Comparison of ENCODE assay signal across 31 cellular contexts in the genomic region with DNA sequence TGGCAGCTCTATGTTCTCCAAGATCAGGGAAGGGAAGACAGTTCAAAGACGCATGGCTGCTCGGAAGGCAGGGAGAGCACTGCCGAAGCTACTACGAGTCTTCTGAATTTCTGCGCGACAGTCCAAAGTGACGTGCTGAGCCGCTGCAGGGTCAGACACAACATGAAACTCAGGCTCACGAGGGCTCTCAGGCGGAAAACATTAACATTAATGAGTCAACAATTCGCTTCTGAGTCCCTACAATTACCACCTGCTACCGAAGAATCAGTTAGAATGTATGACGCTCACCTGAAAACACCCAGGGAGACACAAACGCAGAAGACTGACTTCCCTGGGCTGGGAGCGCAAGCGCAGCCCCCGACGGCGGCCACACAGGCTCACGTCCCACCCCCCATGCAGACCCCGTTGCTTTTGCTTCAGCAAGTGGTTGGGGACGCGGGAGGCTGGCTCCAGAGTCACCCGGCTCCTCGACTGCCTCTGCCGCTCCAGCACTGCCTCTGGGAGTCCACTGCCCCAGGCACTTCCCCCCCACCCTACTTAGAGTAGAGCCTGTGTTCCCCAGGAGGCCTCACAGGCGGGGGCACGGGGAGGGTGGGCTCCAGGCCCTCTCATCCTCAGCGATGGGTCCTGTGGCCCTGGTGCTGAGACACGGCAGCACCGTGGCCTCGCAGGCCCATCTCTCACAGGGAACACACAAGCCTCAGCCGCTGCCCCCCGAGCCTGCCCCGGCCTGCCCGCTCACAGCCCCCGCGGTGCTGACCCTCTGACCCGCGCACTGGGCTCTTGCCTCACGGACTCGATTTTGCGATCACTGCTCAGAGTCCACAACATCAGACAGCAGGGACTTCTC. TPM values are rescaled to one million over a fixed set of nuclear protein-coding genes. Genes with fewer than 3 reads are reported as not detected.
DNase-seq lines count a peak whose midpoint lies in the region; ATAC-seq lines count a peak whose summit lies in the region.
"Had no signal": no experiment of that assay in that cellular context is flagged by ENCODE, and none has a peak within 500 bp of the region (broad histone marks: within the 10 kb centered on the region; RNA-seq: fewer than 3 reads in every experiment).

No MANE protein-coding gene starts in this region.

- peaks cover 6% of the 10 kb centered on the region for H3K36me3 ChIP-seq in NT2/D1 (ENCODE audit: insufficient read depth, insufficient read length, low read length)
- peaks cover 0 to 5% of the 10 kb centered on the region in 2 donors for H3K36me3 ChIP-seq in aorta (ENCODE audit: control insufficient read depth in 1 of 2, insufficient read depth in 2 of 2, low read length in 1 of 2)
- H3K36me3 ChIP-seq: HAP-1, uterus had no signal

- intact Hi-C loops in aorta (cut with DNase I): no loop called here

- POLR2A ChIA-PET in activated CD4-positive, alpha-beta T cell treated with anti-CD3 and anti-CD28 coated beads, Interleukin-2, amount 10 ng/mL, durations not matched to agents 7 days and 5 days (lab: Charles Lee): no interaction called here

- peaks cover 2% of the 10 kb centered on the region for H3K36me3 Mint-ChIP-seq in activated CD4-positive, alpha-beta T cell treated with anti-CD3 and anti-CD28 coated beads, Interleukin-2, amount 10 ng/mL, durations not matched to agents 7 days and 5 days (ENCODE audit: low read depth)

- H3K9ac ChIP-seq in NT2/D1 (ENCODE audit: insufficient read length, low read depth): peak overlapping the region; percentile 16

- H3K9me3 ChIP-seq in NT2/D1 (ENCODE audit: insufficient read depth, low read length) (peaks cover 5% of the 10 kb centered on the region; the same call in 1 of the 2 replicates), aorta (ENCODE audit: control insufficient read depth, low read length) (no peaks in the 10 kb centered on the region)
- H3K9me3 ChIP-seq: A549, HAP-1, psoas muscle, thoracic aorta, uterus had no signal

- H3K4me1 ChIP-seq in NT2/D1 (ENCODE audit: insufficient read depth, insufficient read length): peaks cover 26% of the 10 kb centered on the region
- H3K4me1 ChIP-seq in aorta (ENCODE audit: control insufficient read depth in 1 of 2, insufficient read depth in 2 of 2, low read length in 2 of 2): no peaks in the 10 kb centered on the region
- H3K4me1 ChIP-seq: A549, HAP-1, psoas muscle, uterus had no signal

- no peaks in the 10 kb centered on the region for H3K27me3 Mint-ChIP-seq in activated CD4-positive, alpha-beta T cell treated with anti-CD3 and anti-CD28 coated beads, Interleukin-2, amount 10 ng/mL, durations not matched to agents 7 days and 5 days

- no peak overlapping the region for H3K4me3 ChIP-seq in NT2/D1 (ENCODE audit: insufficient read length, low read depth)
- H3K4me3 ChIP-seq in aorta (ENCODE audit: low read length in 2 of 2): no peak overlapping the region
- H3K4me3 ChIP-seq: A549, coronary artery, HAP-1, K562, psoas muscle, thoracic aorta, uterus had no signal

- H3K27me3 ChIP-seq in NT2/D1 (ENCODE audit: insufficient read depth, insufficient read length): no peaks in the 10 kb centered on the region
- no peaks in the 10 kb centered on the region for H3K27me3 ChIP-seq in aorta (ENCODE audit: control insufficient read depth in 1 of 2, insufficient read depth in 2 of 2, low read length in 1 of 2)
- H3K27me3 ChIP-seq: uterus had no signal

- WGBS in aorta, 2 donors: 92 to 93% methylated on average over 41 to 43 of the region's 43 CpGs

- CTCF ChIA-PET in activated CD4-positive, alpha-beta T cell treated with anti-CD3 and anti-CD28 coated beads, Interleukin-2, amount 10 ng/mL, durations not matched to agents 7 days and 5 days (lab: Charles Lee): no interaction called here

- DNase-seq in activated CD4-positive, alpha-beta T cell treated with anti-CD3 and anti-CD28 coated beads, Interleukin-2, amount 10 ng/mL, durations not matched to agents 7 days and 5 days: no peak
- DNase-seq in activated CD4-positive, alpha-beta T cell treated with anti-CD3 and anti-CD28 coated beads, Interleukin-2, amount 50 U/mL, for 1 hour: no peak
- DNase-seq in NT2/D1 (ENCODE audit: low read depth, low spot score) (no peak), kidney tubule cell (ENCODE audit: low spot score) (peak; percentile 87), aorta (no peak)
- DNase-seq in stimulated activated CD4-positive, alpha-beta T cell treated with anti-CD3 and anti-CD28 coated beads, Interleukin-4, amount 100 ng/mL, for 24 hours: no peak
- DNase-seq: activated naive CD4-positive, alpha-beta T cell treated with anti-CD3 and anti-CD28 coated beads, Interleukin-2, amount 50 U/mL, for 16 hours; amygdala; CD8-positive, alpha-beta T cell; effector memory CD4-positive, alpha-beta T cell; head of caudate nucleus; left cardiac atrium; NCI-H2107; nucleus accumbens; stimulated activated naive CD8-positive, alpha-beta T cell treated with anti-CD3 and anti-CD28 coated beads, Interleukin-15, Interleukin-2, amounts not matched to agents 100 U/mL and 50 U/mL, for 24 hours; SW 1271; T1000; uterus had no signal

- no peak overlapping the region for H3K27ac ChIP-seq in aorta (ENCODE audit: low read depth in 1 of 2, low read length in 2 of 2)
- H3K27ac ChIP-seq: A549, coronary artery, psoas muscle, thoracic aorta, uterus had no signal

- H3K9me3 Mint-ChIP-seq in activated CD4-positive, alpha-beta T cell treated with anti-CD3 and anti-CD28 coated beads, Interleukin-2, amount 10 ng/mL, durations not matched to agents 7 days and 5 days: no peaks in the 10 kb centered on the region
- H3K9me3 Mint-ChIP-seq: activated T-helper 1 cell treated with anti-CD3 and anti-CD28 coated beads, Interleukin-12 subunit alpha, Interleukin-12 subunit beta, Interleukin-2, Interleukin-4 antibody, amounts not matched to agents 30 ng/mL and 10 ng/mL and 1 ng/mL, durations not matched to agents 14 hours and 24 hours and 36 hours; CD8-positive, alpha-beta T cell had no signal

- peak overlapping the region; percentile 42 for H3K27ac Mint-ChIP-seq in activated CD4-positive, alpha-beta T cell treated with anti-CD3 and anti-CD28 coated beads, Interleukin-2, amount 10 ng/mL, durations not matched to agents 7 days and 5 days
- H3K27ac Mint-ChIP-seq: activated T-helper 1 cell treated with anti-CD3 and anti-CD28 coated beads, Interleukin-12 subunit alpha, Interleukin-12 subunit beta, Interleukin-2, Interleukin-4 antibody, amounts not matched to agents 30 ng/mL and 10 ng/mL and 1 ng/mL, durations not matched to agents 14 hours and 24 hours and 36 hours; CD8-positive, alpha-beta T cell had no signal

- H3K4me1 Mint-ChIP-seq in activated CD4-positive, alpha-beta T cell treated with anti-CD3 and anti-CD28 coated beads, Interleukin-2, amount 10 ng/mL, durations not matched to agents 7 days and 5 days: no peaks in the 10 kb centered on the region

- ATAC-seq in aorta (ENCODE audit: low FRiP score): peak; percentile 11
- ATAC-seq in HG02970 (IDR thresholded peaks at IDR 0.05; ENCODE audit: low FRiP score, unreplicated experiment): no peak
- ATAC-seq in HG02763 (IDR thresholded peaks at IDR 0.05; ENCODE audit: unreplicated experiment): no peak
- ATAC-seq: A549; CD8-positive, alpha-beta T cell; K562; left cardiac atrium; Panc1; psoas muscle; stimulated activated naive CD8-positive, alpha-beta T cell treated with anti-CD3 and anti-CD28 coated beads, Interleukin-15, Interleukin-2, amounts not matched to agents 100 U/mL and 50 U/mL, for 24 hours had no signal

- H3K4me3 Mint-ChIP-seq in activated CD4-positive, alpha-beta T cell treated with anti-CD3 and anti-CD28 coated beads, Interleukin-2, amount 10 ng/mL, durations not matched to agents 7 days and 5 days: no peak overlapping the region
- H3K4me3 Mint-ChIP-seq: activated T-helper 1 cell treated with anti-CD3 and anti-CD28 coated beads, Interleukin-12 subunit alpha, Interleukin-12 subunit beta, Interleukin-2, Interleukin-4 antibody, amounts not matched to agents 30 ng/mL and 10 ng/mL and 1 ng/mL, durations not matched to agents 14 hours and 24 hours and 36 hours; CD8-positive, alpha-beta T cell had no signal

RNA-seq across cellular contexts. Expression of a gene that starts 38.9 kb away (rescaled TPM):
- total RNA-seq in activated CD4-positive, alpha-beta T cell treated with anti-CD3 and anti-CD28 coated beads, Interleukin-2, amount 10 ng/mL, durations not matched to agents 7 days and 5 days: 10 to 100 TPM; 20.5 to 23.0 TPM
- total RNA-seq in aorta: 10 to 100 TPM; 18.2 to 38.4 TPM
- 10 to 100 TPM in 1 of 2 donors, 1 to 10 TPM in 1; 8.8 to 75.0 TPM for polyA plus RNA-seq in aorta
- total RNA-seq: HT1080 had no signal

RNA-seq across cellular contexts. Expression of a gene that starts 49.7 kb away (rescaled TPM):
- total RNA-seq in activated CD4-positive, alpha-beta T cell treated with anti-CD3 and anti-CD28 coated beads, Interleukin-2, amount 10 ng/mL, durations not matched to agents 7 days and 5 days: under 1 TPM; 0.25 to 0.27 TPM
- total RNA-seq in aorta: 1 to 10 TPM; 2.2 to 7.0 TPM
- 1 to 10 TPM; 1.0 to 5.7 TPM for polyA plus RNA-seq in aorta
- total RNA-seq: fibroblast of villous mesenchyme, HT1080, M059J had no signal
